In the genomic region with DNA sequence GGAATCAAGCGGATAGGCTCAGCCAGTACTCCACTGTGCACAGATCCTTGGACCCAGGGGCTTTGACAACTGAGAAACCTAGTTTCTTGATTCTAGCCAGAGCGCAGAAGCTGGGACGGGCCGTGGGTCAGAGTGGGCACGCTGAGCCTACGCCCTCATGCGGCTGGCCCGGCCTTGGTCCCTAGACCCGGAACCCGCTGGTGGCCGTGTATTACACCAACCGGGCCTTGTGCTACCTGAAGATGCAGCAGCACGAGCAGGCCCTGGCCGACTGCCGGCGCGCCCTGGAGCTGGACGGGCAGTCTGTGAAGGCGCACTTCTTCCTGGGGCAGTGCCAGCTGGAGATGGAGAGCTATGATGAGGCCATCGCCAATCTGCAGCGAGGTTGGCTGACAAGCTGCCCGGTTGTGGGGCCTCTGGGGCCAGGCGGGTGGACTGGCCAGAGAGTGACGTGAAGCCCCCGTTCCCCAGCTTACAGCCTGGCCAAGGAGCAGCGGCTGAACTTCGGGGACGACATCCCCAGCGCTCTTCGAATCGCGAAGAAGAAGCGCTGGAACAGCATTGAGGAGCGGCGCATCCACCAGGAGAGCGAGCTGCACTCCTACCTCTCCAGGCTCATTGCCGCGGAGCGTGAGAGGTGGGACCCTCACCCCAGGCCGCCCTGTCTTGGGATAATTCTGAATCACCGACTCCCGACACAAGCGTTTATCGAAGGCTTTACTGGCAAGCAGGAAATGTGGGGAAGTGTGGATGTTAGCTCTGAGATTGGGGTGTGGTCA, we compare ENCODE assay signal across 1 cellular context.
TF ChIP-seq lines count a peak whose summit lies in the region.

No MANE protein-coding gene starts in this region.

TF ChIP-seq in H1, 55 proteins besides CTCF, POLR2A, EP300 and RAD21:
- TF ChIP-seq TAF1 (IDR thresholded peaks at IDR 0.05; ENCODE audit: low read depth, low read length), result no peak
- peak; percentile 15 for TF ChIP-seq TAF7 (optimal IDR thresholded peaks at IDR 0.05; ENCODE audit: borderline replicate concordance, low read depth, low read length)
- peak; percentile 46; the same call in 1 of the 2 replicates for TF ChIP-seq GABPA (IDR thresholded peaks at IDR 0.05; ENCODE audit: borderline replicate concordance, insufficient read depth, low read length)
- TF ChIP-seq SAP30 (IDR thresholded peaks at IDR 0.05; ENCODE audit: insufficient read depth, insufficient replicate concordance, low read length), result peak; percentile 31
- no peak for TF ChIP-seq POU5F1 (IDR thresholded peaks at IDR 0.05; ENCODE audit: low read depth, low read length)
TF ChIP-seq in H1: peak in this region for 3.
